Comparison of ENCODE assay signal across 1 cellular context in the genomic region with DNA sequence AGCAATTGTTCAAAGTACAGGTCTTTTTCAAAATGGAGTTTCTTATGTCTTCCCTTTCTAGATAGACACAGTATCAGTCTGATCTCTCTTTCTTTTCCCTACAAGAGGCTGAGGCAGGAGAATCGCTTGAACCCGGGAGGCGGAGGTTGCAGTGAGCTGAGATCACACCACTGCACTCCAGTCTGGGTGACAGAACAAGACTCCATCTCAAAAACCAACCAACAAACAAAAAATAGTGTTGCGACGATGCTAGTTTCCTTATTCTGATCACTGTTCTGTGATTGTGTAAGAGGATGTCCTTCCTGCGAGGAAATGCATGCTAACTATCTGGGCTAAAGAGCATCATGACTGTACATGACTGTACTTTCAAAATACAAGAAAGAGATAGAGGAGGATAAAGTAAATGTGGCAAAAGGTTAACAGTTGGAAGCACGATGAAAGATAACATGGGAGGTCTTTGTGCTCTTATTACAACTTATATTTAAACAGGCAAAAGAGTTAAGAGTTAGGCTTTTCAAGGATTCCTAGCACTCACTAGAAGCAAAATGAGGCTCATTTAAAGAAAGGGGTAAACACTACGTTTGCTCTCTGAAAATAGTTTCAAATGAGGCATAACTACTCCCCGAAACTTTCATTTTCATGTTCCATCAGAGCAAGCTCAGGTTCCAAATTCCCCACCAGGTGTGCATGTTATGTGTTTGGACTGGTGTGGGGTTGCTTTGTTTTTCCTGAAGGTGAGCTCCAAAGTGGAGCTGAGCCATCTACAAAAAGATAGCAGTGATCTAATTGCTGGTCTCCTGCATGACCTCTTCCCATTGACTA.
A peak's percentile ranks its signal among the peaks of the same experiment; 100 is the strongest.
TF ChIP-seq lines count a peak whose summit lies in the region.

No MANE protein-coding gene starts in this region.

TF ChIP-seq in GM12878, 131 proteins besides CTCF, POLR2A, EP300 and RAD21 (continues in another document):
- TF ChIP-seq TCF12 (IDR thresholded peaks at IDR 0.05; ENCODE audit: low read depth, low read length) (peak; percentile 71), IKZF1 (conservative IDR thresholded peaks at IDR 0.05) (peak; percentile 43; the same call in 1 of the 2 replicates), MEF2B (IDR thresholded peaks at IDR 0.05; ENCODE audit: partially characterized antibody, poor library complexity, severe bottlenecking) (peak; percentile 13), RBBP5 (conservative IDR thresholded peaks at IDR 0.05) (peak; percentile 73; the same call in 1 of the 2 replicates), NBN (IDR thresholded peaks at IDR 0.05) (0 out of 2 replicates have a peak, but pooled peaks have one; percentile 40), JUNB (IDR thresholded peaks at IDR 0.05) (peak; percentile 68), IRF4 (IDR thresholded peaks at IDR 0.05; ENCODE audit: low read depth, low read length) (peak; percentile 8; the same call in 1 of the 2 replicates), ZBED1 (IDR thresholded peaks at IDR 0.05; ENCODE audit: borderline replicate concordance) (peak; percentile 50; the same call in 1 of the 2 replicates), ZNF274 (IDR thresholded peaks at IDR 0.05; ENCODE audit: insufficient read depth, insufficient read length) (no peak), MEF2A (IDR thresholded peaks at IDR 0.05; ENCODE audit: insufficient read depth, low read depth, low read length) (peak; percentile 47; the same call in 1 of the 2 replicates), CREM (IDR thresholded peaks at IDR 0.05; ENCODE audit: low read depth) (no peak; the same call in none of the 2 replicates), IKZF2 (IDR thresholded peaks at IDR 0.05) (peak; percentile 42 to 55; a peak in 3 of 4 replicates), CEBPB (IDR thresholded peaks at IDR 0.05; ENCODE audit: borderline replicate concordance in 1 of 2, low read depth in 2 of 2, low read length in 2 of 2) (no peak), BCL11A (IDR thresholded peaks at IDR 0.05; ENCODE audit: low read depth, low read length) (peak; percentile 36; the same call in 1 of the 2 replicates), MTA2 (IDR thresholded peaks at IDR 0.05; ENCODE audit: low read depth) (no peak), MTA3 (IDR thresholded peaks at IDR 0.05; ENCODE audit: borderline replicate concordance, low read length) (peak; percentile 70), NFIC (IDR thresholded peaks at IDR 0.05; ENCODE audit: low read depth, low read length) (peak; percentile 73), FOXM1 (IDR thresholded peaks at IDR 0.05; ENCODE audit: low read depth, low read length) (peak; percentile 70; the same call in 1 of the 2 replicates), CREB1 (IDR thresholded peaks at IDR 0.05; ENCODE audit: low read depth) (peak; percentile 33; the same call in 1 of the 2 replicates), CHD1 (IDR thresholded peaks at IDR 0.05; ENCODE audit: low read depth, low read length) (no peak), TCF7 (IDR thresholded peaks at IDR 0.05; ENCODE audit: borderline replicate concordance) (peak; percentile 31; the same call in 1 of the 2 replicates), MXI1 (IDR thresholded peaks at IDR 0.05; ENCODE audit: low read depth, low read length) (no peak), GATAD2B (conservative IDR thresholded peaks at IDR 0.05; ENCODE audit: low read depth) (no peak), NFYA (IDR thresholded peaks at IDR 0.05; ENCODE audit: borderline replicate concordance, low read depth, low read length) (no peak), RUNX3 (IDR thresholded peaks at IDR 0.05; ENCODE audit: low read length) (peak; percentile 39; the same call in 1 of the 2 replicates), ESRRA (IDR thresholded peaks at IDR 0.05; ENCODE audit: low read length) (no peak), BHLHE40 (IDR thresholded peaks at IDR 0.05; ENCODE audit: borderline replicate concordance in 1 of 2, low read depth in 2 of 2, low read length in 1 of 2) (0 out of 4 replicates have a peak, but pooled peaks of 1 of the 2 experiments have one; percentile 3)
- TF ChIP-seq, protein P1, sequence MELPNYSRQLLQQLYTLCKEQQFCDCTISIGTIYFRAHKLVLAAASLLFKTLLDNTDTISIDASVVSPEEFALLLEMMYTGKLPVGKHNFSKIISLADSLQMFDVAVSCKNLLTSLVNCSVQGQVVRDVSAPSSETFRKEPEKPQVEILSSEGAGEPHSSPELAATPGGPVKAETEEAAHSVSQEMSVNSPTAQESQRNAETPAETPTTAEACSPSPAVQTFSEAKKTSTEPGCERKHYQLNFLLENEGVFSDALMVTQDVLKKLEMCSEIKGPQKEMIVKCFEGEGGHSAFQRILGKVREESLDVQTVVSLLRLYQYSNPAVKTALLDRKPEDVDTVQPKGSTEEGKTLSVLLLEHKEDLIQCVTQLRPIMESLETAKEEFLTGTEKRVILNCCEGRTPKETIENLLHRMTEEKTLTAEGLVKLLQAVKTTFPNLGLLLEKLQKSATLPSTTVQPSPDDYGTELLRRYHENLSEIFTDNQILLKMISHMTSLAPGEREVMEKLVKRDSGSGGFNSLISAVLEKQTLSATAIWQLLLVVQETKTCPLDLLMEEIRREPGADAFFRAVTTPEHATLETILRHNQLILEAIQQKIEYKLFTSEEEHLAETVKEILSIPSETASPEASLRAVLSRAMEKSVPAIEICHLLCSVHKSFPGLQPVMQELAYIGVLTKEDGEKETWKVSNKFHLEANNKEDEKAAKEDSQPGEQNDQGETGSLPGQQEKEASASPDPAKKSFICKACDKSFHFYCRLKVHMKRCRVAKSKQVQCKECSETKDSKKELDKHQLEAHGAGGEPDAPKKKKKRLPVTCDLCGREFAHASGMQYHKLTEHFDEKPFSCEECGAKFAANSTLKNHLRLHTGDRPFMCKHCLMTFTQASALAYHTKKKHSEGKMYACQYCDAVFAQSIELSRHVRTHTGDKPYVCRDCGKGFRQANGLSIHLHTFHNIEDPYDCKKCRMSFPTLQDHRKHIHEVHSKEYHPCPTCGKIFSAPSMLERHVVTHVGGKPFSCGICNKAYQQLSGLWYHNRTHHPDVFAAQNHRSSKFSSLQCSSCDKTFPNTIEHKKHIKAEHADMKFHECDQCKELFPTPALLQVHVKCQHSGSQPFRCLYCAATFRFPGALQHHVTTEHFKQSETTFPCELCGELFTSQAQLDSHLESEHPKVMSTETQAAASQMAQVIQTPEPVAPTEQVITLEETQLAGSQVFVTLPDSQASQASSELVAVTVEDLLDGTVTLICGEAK (IDR thresholded peaks at IDR 0.05; ENCODE audit: borderline replicate concordance) = no peak
- TF ChIP-seq, protein P2, sequence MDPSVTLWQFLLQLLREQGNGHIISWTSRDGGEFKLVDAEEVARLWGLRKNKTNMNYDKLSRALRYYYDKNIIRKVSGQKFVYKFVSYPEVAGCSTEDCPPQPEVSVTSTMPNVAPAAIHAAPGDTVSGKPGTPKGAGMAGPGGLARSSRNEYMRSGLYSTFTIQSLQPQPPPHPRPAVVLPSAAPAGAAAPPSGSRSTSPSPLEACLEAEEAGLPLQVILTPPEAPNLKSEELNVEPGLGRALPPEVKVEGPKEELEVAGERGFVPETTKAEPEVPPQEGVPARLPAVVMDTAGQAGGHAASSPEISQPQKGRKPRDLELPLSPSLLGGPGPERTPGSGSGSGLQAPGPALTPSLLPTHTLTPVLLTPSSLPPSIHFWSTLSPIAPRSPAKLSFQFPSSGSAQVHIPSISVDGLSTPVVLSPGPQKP (IDR thresholded peaks at IDR 0.05; ENCODE audit: low read depth, low read length) = no peak
- TF ChIP-seq, protein P3, sequence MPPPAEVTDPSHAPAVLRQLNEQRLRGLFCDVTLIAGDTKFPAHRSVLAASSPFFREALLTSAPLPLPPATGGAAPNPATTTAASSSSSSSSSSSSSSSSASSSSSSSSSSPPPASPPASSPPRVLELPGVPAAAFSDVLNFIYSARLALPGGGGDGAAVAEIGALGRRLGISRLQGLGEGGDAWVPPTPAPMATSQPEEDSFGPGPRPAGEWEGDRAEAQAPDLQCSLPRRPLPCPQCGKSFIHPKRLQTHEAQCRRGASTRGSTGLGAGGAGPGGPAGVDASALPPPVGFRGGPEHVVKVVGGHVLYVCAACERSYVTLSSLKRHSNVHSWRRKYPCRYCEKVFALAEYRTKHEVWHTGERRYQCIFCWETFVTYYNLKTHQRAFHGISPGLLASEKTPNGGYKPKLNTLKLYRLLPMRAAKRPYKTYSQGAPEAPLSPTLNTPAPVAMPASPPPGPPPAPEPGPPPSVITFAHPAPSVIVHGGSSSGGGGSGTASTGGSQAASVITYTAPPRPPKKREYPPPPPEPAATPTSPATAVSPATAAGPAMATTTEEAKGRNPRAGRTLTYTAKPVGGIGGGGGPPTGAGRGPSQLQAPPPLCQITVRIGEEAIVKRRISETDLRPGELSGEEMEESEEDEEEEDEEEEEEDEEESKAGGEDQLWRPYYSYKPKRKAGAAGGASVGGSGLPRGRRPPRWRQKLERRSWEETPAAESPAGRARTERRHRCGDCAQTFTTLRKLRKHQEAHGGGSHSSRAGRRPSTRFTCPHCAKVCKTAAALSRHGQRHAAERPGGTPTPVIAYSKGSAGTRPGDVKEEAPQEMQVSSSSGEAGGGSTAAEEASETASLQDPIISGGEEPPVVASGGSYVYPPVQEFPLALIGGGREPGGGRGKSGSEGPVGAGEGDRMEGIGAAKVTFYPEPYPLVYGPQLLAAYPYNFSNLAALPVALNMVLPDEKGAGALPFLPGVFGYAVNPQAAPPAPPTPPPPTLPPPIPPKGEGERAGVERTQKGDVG (CRISPR knock-in tag; IDR thresholded peaks at IDR 0.05) = peak; percentile 87
- TF ChIP-seq, protein P4, sequence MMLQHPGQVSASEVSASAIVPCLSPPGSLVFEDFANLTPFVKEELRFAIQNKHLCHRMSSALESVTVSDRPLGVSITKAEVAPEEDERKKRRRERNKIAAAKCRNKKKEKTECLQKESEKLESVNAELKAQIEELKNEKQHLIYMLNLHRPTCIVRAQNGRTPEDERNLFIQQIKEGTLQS (IDR thresholded peaks at IDR 0.05; ENCODE audit: borderline replicate concordance, extremely low read depth, low read depth, low read length) = no peak
- TF ChIP-seq, protein P5, sequence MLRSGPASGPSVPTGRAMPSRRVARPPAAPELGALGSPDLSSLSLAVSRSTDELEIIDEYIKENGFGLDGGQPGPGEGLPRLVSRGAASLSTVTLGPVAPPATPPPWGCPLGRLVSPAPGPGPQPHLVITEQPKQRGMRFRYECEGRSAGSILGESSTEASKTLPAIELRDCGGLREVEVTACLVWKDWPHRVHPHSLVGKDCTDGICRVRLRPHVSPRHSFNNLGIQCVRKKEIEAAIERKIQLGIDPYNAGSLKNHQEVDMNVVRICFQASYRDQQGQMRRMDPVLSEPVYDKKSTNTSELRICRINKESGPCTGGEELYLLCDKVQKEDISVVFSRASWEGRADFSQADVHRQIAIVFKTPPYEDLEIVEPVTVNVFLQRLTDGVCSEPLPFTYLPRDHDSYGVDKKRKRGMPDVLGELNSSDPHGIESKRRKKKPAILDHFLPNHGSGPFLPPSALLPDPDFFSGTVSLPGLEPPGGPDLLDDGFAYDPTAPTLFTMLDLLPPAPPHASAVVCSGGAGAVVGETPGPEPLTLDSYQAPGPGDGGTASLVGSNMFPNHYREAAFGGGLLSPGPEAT (IDR thresholded peaks at IDR 0.05; ENCODE audit: low read depth) = peak; percentile 64
- TF ChIP-seq, protein P6, sequence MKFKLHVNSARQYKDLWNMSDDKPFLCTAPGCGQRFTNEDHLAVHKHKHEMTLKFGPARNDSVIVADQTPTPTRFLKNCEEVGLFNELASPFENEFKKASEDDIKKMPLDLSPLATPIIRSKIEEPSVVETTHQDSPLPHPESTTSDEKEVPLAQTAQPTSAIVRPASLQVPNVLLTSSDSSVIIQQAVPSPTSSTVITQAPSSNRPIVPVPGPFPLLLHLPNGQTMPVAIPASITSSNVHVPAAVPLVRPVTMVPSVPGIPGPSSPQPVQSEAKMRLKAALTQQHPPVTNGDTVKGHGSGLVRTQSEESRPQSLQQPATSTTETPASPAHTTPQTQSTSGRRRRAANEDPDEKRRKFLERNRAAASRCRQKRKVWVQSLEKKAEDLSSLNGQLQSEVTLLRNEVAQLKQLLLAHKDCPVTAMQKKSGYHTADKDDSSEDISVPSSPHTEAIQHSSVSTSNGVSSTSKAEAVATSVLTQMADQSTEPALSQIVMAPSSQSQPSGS (IDR thresholded peaks at IDR 0.05; ENCODE audit: low read length) = peak; percentile 50; the same call in 1 of the 2 replicates
- TF ChIP-seq, protein P7, sequence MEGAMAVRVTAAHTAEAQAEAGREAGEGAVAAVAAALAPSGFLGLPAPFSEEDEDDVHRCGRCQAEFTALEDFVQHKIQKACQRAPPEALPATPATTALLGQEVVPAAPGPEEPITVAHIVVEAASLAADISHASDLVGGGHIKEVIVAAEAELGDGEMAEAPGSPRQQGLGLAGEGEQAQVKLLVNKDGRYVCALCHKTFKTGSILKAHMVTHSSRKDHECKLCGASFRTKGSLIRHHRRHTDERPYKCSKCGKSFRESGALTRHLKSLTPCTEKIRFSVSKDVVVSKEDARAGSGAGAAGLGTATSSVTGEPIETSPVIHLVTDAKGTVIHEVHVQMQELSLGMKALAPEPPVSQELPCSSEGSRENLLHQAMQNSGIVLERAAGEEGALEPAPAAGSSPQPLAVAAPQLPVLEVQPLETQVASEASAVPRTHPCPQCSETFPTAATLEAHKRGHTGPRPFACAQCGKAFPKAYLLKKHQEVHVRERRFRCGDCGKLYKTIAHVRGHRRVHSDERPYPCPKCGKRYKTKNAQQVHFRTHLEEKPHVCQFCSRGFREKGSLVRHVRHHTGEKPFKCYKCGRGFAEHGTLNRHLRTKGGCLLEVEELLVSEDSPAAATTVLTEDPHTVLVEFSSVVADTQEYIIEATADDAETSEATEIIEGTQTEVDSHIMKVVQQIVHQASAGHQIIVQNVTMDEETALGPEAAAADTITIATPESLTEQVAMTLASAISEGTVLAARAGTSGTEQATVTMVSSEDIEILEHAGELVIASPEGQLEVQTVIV (IDR thresholded peaks at IDR 0.05; ENCODE audit: borderline replicate concordance, partially characterized antibody) = no peak
- TF ChIP-seq, protein P8, sequence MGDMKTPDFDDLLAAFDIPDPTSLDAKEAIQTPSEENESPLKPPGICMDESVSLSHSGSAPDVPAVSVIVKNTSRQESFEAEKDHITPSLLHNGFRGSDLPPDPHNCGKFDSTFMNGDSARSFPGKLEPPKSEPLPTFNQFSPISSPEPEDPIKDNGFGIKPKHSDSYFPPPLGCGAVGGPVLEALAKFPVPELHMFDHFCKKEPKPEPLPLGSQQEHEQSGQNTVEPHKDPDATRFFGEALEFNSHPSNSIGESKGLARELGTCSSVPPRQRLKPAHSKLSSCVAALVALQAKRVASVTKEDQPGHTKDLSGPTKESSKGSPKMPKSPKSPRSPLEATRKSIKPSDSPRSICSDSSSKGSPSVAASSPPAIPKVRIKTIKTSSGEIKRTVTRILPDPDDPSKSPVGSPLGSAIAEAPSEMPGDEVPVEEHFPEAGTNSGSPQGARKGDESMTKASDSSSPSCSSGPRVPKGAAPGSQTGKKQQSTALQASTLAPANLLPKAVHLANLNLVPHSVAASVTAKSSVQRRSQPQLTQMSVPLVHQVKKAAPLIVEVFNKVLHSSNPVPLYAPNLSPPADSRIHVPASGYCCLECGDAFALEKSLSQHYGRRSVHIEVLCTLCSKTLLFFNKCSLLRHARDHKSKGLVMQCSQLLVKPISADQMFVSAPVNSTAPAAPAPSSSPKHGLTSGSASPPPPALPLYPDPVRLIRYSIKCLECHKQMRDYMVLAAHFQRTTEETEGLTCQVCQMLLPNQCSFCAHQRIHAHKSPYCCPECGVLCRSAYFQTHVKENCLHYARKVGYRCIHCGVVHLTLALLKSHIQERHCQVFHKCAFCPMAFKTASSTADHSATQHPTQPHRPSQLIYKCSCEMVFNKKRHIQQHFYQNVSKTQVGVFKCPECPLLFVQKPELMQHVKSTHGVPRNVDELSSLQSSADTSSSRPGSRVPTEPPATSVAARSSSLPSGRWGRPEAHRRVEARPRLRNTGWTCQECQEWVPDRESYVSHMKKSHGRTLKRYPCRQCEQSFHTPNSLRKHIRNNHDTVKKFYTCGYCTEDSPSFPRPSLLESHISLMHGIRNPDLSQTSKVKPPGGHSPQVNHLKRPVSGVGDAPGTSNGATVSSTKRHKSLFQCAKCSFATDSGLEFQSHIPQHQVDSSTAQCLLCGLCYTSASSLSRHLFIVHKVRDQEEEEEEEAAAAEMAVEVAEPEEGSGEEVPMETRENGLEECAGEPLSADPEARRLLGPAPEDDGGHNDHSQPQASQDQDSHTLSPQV (IDR thresholded peaks at IDR 0.05) = peak; percentile 98
